1 cellular context compared by ENCODE assay signal in the genomic region with DNA sequence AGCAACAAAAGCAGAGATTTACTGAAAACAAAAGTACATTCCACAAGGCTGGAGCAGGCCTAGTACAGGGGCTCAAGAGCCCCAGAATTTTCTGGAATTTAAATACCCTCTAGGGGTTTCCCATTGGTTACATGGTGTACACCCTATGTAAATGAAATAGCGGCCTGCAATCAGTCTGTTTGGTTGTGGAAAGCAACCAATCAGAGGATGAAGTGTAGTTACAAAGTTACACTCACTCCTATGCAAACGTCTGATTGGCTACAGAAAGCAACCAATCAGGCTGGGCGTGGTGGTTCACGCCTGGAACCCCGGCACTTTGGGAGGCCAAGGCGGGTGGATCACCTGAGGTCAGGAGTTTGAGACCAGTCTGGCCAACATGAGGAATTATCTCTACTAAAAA.
TF ChIP-seq lines count a peak whose summit lies in the region.

No MANE protein-coding gene starts in this region.

TF ChIP-seq in HCT116, 20 proteins besides CTCF, POLR2A, EP300 and RAD21 (continued from another document):
- TF ChIP-seq, protein P1, sequence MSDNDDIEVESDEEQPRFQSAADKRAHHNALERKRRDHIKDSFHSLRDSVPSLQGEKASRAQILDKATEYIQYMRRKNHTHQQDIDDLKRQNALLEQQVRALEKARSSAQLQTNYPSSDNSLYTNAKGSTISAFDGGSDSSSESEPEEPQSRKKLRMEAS (IDR thresholded peaks at IDR 0.05), result no peak
- TF ChIP-seq, protein P2, sequence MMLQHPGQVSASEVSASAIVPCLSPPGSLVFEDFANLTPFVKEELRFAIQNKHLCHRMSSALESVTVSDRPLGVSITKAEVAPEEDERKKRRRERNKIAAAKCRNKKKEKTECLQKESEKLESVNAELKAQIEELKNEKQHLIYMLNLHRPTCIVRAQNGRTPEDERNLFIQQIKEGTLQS (IDR thresholded peaks at IDR 0.05), result no peak
- TF ChIP-seq SIN3A (IDR thresholded peaks at IDR 0.05; ENCODE audit: low read depth), result no peak
- TF ChIP-seq ZNF274 (IDR thresholded peaks at IDR 0.05; ENCODE audit: low read depth, low read length), result no peak
- TF ChIP-seq TCF7L2 (IDR thresholded peaks at IDR 0.05; ENCODE audit: borderline replicate concordance, extremely low read depth, insufficient read depth, insufficient read length), result no peak
- TF ChIP-seq ELF1 (IDR thresholded peaks at IDR 0.05; ENCODE audit: borderline replicate concordance, low read depth), result no peak
- TF ChIP-seq POLR2AphosphoS5 (IDR thresholded peaks at IDR 0.05; ENCODE audit: low read depth, low read length), result no peak
- no peak for TF ChIP-seq ZFX (IDR thresholded peaks at IDR 0.05)
- TF ChIP-seq CBX3 (IDR thresholded peaks at IDR 0.05; ENCODE audit: low read depth), result no peak
- no peak for TF ChIP-seq JUND (IDR thresholded peaks at IDR 0.05)
- no peak for TF ChIP-seq EGR1 (IDR thresholded peaks at IDR 0.05; ENCODE audit: low read depth)
- TF ChIP-seq, protein P3, sequence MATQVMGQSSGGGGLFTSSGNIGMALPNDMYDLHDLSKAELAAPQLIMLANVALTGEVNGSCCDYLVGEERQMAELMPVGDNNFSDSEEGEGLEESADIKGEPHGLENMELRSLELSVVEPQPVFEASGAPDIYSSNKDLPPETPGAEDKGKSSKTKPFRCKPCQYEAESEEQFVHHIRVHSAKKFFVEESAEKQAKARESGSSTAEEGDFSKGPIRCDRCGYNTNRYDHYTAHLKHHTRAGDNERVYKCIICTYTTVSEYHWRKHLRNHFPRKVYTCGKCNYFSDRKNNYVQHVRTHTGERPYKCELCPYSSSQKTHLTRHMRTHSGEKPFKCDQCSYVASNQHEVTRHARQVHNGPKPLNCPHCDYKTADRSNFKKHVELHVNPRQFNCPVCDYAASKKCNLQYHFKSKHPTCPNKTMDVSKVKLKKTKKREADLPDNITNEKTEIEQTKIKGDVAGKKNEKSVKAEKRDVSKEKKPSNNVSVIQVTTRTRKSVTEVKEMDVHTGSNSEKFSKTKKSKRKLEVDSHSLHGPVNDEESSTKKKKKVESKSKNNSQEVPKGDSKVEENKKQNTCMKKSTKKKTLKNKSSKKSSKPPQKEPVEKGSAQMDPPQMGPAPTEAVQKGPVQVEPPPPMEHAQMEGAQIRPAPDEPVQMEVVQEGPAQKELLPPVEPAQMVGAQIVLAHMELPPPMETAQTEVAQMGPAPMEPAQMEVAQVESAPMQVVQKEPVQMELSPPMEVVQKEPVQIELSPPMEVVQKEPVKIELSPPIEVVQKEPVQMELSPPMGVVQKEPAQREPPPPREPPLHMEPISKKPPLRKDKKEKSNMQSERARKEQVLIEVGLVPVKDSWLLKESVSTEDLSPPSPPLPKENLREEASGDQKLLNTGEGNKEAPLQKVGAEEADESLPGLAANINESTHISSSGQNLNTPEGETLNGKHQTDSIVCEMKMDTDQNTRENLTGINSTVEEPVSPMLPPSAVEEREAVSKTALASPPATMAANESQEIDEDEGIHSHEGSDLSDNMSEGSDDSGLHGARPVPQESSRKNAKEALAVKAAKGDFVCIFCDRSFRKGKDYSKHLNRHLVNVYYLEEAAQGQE (IDR thresholded peaks at IDR 0.05; ENCODE audit: low read depth), result no peak
